9 cellular contexts compared by ENCODE assay signal in the genomic region with DNA sequence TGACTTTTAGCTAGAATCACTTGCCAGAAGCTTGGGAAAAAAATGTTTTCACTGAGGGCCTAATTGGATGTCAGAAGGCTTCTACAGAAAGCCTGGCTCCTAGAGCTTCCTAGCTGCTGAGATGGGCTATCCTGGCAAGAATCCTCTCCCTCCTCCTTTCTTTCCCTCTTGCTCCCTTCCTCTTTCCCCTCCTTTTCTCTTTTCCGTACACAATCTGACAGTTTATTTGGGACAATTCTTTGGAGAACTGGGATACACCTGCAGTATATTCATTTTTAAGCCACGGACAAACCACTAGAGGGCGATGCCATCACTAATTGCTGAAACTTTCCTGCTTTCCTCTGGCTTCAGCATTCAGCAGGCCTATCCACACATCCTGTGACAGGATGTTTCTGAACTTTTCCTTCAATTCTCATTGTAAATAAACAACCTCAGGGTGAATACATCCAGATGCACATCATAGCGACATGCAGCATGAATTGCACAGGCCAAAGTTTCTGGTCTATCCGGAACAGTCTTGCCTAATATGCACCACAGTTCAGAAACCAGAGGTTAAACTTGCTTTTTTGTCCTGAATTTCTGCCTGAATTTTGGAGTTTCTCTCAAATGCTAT.
A peak's percentile ranks its signal among the peaks of the same experiment; 100 is the strongest.
DNase-seq lines count a peak whose midpoint lies in the region; ATAC-seq and TF ChIP-seq lines count a peak whose summit lies in the region.
"Had no signal": no experiment of that assay in that cellular context is flagged by ENCODE, and none has a peak within 500 bp of the region (broad histone marks: within the 10 kb centered on the region; RNA-seq: fewer than 3 reads in every experiment).

No MANE protein-coding gene starts in this region.

- H3K9me3 ChIP-seq in NT2/D1 (ENCODE audit: insufficient read depth, low read length) (peaks cover 35% of the 10 kb centered on the region), left lung (no peaks in the 10 kb centered on the region)

- H3K4me1 ChIP-seq in NT2/D1 (ENCODE audit: insufficient read depth, insufficient read length) (peaks cover 2% of the 10 kb centered on the region), left lung (peaks cover 6 to 21% of the 10 kb centered on the region in 2 donors)

- no peaks in the 10 kb centered on the region for H3K36me3 Mint-ChIP-seq in stimulated activated effector memory CD8-positive, alpha-beta T cell treated with anti-CD3 and anti-CD28 coated beads, Interleukin-12 subunit alpha, Interleukin-12 subunit beta, amount 100 ng/mL, for 72 hours
- H3K36me3 Mint-ChIP-seq: activated naive CD4-positive, alpha-beta T cell treated with anti-CD3 and anti-CD28 coated beads, Interleukin-2, amount 50 U/mL, for 24 hours had no signal

- peak; percentile 16 for DNase-seq in DMS114 treated with DMSO at 0.1 percent for 48 hours (lab: John Stamatoyannopoulos, UW; ENCODE audit: unreplicated experiment)
- DNase-seq in NT2/D1 (ENCODE audit: low read depth, low spot score), result peak; percentile 61
- DNase-seq in dedifferentiated amniotic fluid mesenchymal stem cell (ENCODE audit: extremely low spot score), result peak; percentile 60
- no peak for DNase-seq in left lung
- no peak for DNase-seq in stimulated activated effector memory CD8-positive, alpha-beta T cell treated with anti-CD3 and anti-CD28 coated beads, Interleukin-12 subunit alpha, Interleukin-12 subunit beta, amount 100 ng/mL, for 72 hours (ENCODE audit: low spot score in 2 of 2)
- DNase-seq in activated naive CD4-positive, alpha-beta T cell (lab: John Stamatoyannopoulos, UW), result no peak

- TF ChIP-seq CTCF in left lung (IDR thresholded peaks at IDR 0.05), result peak in 1 of 2 donors; percentile 62

- intact Hi-C loops in left lung (cut with DNase I), result no loop called here

- H3K4me3 Mint-ChIP-seq in stimulated activated effector memory CD8-positive, alpha-beta T cell treated with anti-CD3 and anti-CD28 coated beads, Interleukin-12 subunit alpha, Interleukin-12 subunit beta, amount 100 ng/mL, for 72 hours, result no peak overlapping the region
- H3K4me3 Mint-ChIP-seq: activated naive CD4-positive, alpha-beta T cell treated with anti-CD3 and anti-CD28 coated beads, Interleukin-2, amount 50 U/mL, for 24 hours had no signal

- H3K27me3 ChIP-seq in NT2/D1 (ENCODE audit: insufficient read depth, insufficient read length) (no peaks in the 10 kb centered on the region), left lung (no peaks in the 10 kb centered on the region)

- H3K9me3 Mint-ChIP-seq in stimulated activated effector memory CD8-positive, alpha-beta T cell treated with anti-CD3 and anti-CD28 coated beads, Interleukin-12 subunit alpha, Interleukin-12 subunit beta, amount 100 ng/mL, for 72 hours, result no peaks in the 10 kb centered on the region
- H3K9me3 Mint-ChIP-seq: activated naive CD4-positive, alpha-beta T cell treated with anti-CD3 and anti-CD28 coated beads, Interleukin-2, amount 50 U/mL, for 24 hours had no signal

- H3K4me3 ChIP-seq in NT2/D1 (ENCODE audit: insufficient read length, low read depth) (no peak overlapping the region), left lung (no peak overlapping the region)

- no peak overlapping the region for H3K27ac Mint-ChIP-seq in stimulated activated effector memory CD8-positive, alpha-beta T cell treated with anti-CD3 and anti-CD28 coated beads, Interleukin-12 subunit alpha, Interleukin-12 subunit beta, amount 100 ng/mL, for 72 hours
- H3K27ac Mint-ChIP-seq: activated naive CD4-positive, alpha-beta T cell treated with anti-CD3 and anti-CD28 coated beads, Interleukin-2, amount 50 U/mL, for 24 hours had no signal

- H3K27ac ChIP-seq in left lung, result peak overlapping the region; percentile 65 to 81

- H3K9ac ChIP-seq in NT2/D1 (ENCODE audit: insufficient read length, low read depth), result peak overlapping the region; percentile 57

- H3K4me1 Mint-ChIP-seq in stimulated activated effector memory CD8-positive, alpha-beta T cell treated with anti-CD3 and anti-CD28 coated beads, Interleukin-12 subunit alpha, Interleukin-12 subunit beta, amount 100 ng/mL, for 72 hours, result no peaks in the 10 kb centered on the region
- H3K4me1 Mint-ChIP-seq: activated naive CD4-positive, alpha-beta T cell treated with anti-CD3 and anti-CD28 coated beads, Interleukin-2, amount 50 U/mL, for 24 hours had no signal

- peak; percentile 81 for ATAC-seq in GM18870 (IDR thresholded peaks at IDR 0.05; ENCODE audit: unreplicated experiment)
- ATAC-seq in HG03280 (IDR thresholded peaks at IDR 0.05; ENCODE audit: unreplicated experiment), result peak; percentile 78
- ATAC-seq in left lung, result peak; percentile 83
- no peak for ATAC-seq in stimulated activated effector memory CD8-positive, alpha-beta T cell treated with anti-CD3 and anti-CD28 coated beads, Interleukin-12 subunit alpha, Interleukin-12 subunit beta, amount 100 ng/mL, for 72 hours

- H3K36me3 ChIP-seq in NT2/D1 (ENCODE audit: insufficient read depth, insufficient read length, low read length) (peaks cover 10% of the 10 kb centered on the region), left lung (peaks cover 0 to 2% of the 10 kb centered on the region in 2 donors)

Comparison
In these comparisons a context has a peak if more than half of its experiments do, and no peak if none do; other contexts are left out.
1. DNase-seq: peak in DMS114 treated with DMSO at 0.1 percent for 48 hours (single experiment), NT2/D1 (single experiment) and dedifferentiated amniotic fluid mesenchymal stem cell (single experiment); none in left lung (0 of 2), stimulated activated effector memory CD8-positive, alpha-beta T cell treated with anti-CD3 and anti-CD28 coated beads, Interleukin-12 subunit alpha, Interleukin-12 subunit beta, amount 100 ng/mL, for 72 hours (0 of 2) and activated naive CD4-positive, alpha-beta T cell (0 of 4).